ENCODE assay signal across 8 cellular contexts in genomic region chr16:30761427-30761927, GRCh38. TPM values are rescaled to one million over a fixed set of nuclear protein-coding genes. Genes with fewer than 3 reads are reported as not detected.
DNase-seq lines count a peak whose midpoint lies in the region; ATAC-seq and TF ChIP-seq lines count a peak whose summit lies in the region.

No MANE protein-coding gene starts in this region.

- H3K4ac ChIP-seq in trophoblast cell (ENCODE audit: low read depth, low read length) = no peak overlapping the region

- no peaks in the 10 kb centered on the region for H4K20me1 ChIP-seq in OCI-LY1 (ENCODE audit: insufficient read depth, low read length)

- no peaks in the 10 kb centered on the region for H3K9me3 Mint-ChIP-seq in activated T-cell treated with anti-CD3 and anti-CD28 coated beads, Interleukin-2, amount 50 U/mL, for 4 hours

- WGBS in trophoblast cell (ENCODE audit: extremely low coverage, insufficient coverage, insufficient read length) = no CpG with 5 or more reads among the region's 64 CpGs

- H3K27me3 ChIP-seq in OCI-LY1 (ENCODE audit: insufficient read depth, low read length) = no peaks in the 10 kb centered on the region
- no peaks in the 10 kb centered on the region for H3K27me3 ChIP-seq in trophoblast cell (ENCODE audit: insufficient read depth, low read length)

- peaks cover 63% of the 10 kb centered on the region for H3K36me3 ChIP-seq in OCI-LY1 (ENCODE audit: insufficient read depth, low read length)
- H3K36me3 ChIP-seq in trophoblast cell (ENCODE audit: control insufficient read depth in 1 of 2, insufficient read depth in 2 of 2, low read length in 2 of 2) = peaks cover 58 to 67% of the 10 kb centered on the region in 2 experiments

- H3K18ac ChIP-seq in trophoblast cell (ENCODE audit: low read length) = peak overlapping the region; percentile 28

- DNase-seq in A172 (ENCODE audit: low spot score) = peak; percentile 38
- DNase-seq in activated T-cell treated with anti-CD3 and anti-CD28 coated beads, Interleukin-2, amount 50 U/mL, for 4 hours = peak; percentile 21
- DNase-seq in germinal center (ENCODE audit: low spot score) = peak; percentile 75
- DNase-seq in trophoblast cell = peak; percentile 11 to 40
- no peak for DNase-seq in hepatic stellate cell (ENCODE audit: low spot score)

- no peaks in the 10 kb centered on the region for H3K9me2 ChIP-seq in OCI-LY1 (ENCODE audit: low read depth, low read length)

- no peaks in the 10 kb centered on the region for H3F3A ChIP-seq in OCI-LY1 (ENCODE audit: insufficient read depth, low read length)

- peak overlapping the region; percentile 52 for H4K91ac ChIP-seq in trophoblast cell (ENCODE audit: low read depth, low read length)

- H3K4me1 ChIP-seq in OCI-LY1 (ENCODE audit: insufficient read depth, low read length, severe bottlenecking) (peaks cover 37% of the 10 kb centered on the region), trophoblast cell (ENCODE audit: control insufficient read depth in 1 of 2, insufficient read depth in 2 of 2, low read length in 2 of 2) (peaks cover 13 to 16% of the 10 kb centered on the region in 2 experiments)

- no peaks in the 10 kb centered on the region for H3K27me3 Mint-ChIP-seq in activated T-cell treated with anti-CD3 and anti-CD28 coated beads, Interleukin-2, amount 50 U/mL, for 4 hours (ENCODE audit: low read depth)

- H2BK120ac ChIP-seq in trophoblast cell (ENCODE audit: insufficient read depth, low read length, poor library complexity) = no peak overlapping the region

- peaks cover 23% of the 10 kb centered on the region for H3K4me1 Mint-ChIP-seq in activated T-cell treated with anti-CD3 and anti-CD28 coated beads, Interleukin-2, amount 50 U/mL, for 4 hours (ENCODE audit: low read depth)

- H2AFZ ChIP-seq in OCI-LY1 (ENCODE audit: low read length) = no peak overlapping the region
- peak overlapping the region; percentile 91 for H2AFZ ChIP-seq in trophoblast cell (ENCODE audit: insufficient read depth, low read length, poor library complexity)

- H3K9me3 ChIP-seq in OCI-LY1 (ENCODE audit: low read length) = no peaks in the 10 kb centered on the region
- H3K9me3 ChIP-seq in trophoblast cell (ENCODE audit: insufficient read depth, low read depth, low read length) = no peaks in the 10 kb centered on the region

- no peak overlapping the region for H3K23ac ChIP-seq in trophoblast cell (ENCODE audit: low read length)

- H3K4me3 ChIP-seq in OCI-LY1 (ENCODE audit: low read depth, low read length, poor library complexity, severe bottlenecking) = peak overlapping the region; percentile 84
- peak overlapping the region; percentile 82 for H3K4me3 ChIP-seq in trophoblast cell (ENCODE audit: low read depth, low read length)

- H3K36me3 Mint-ChIP-seq in activated T-cell treated with anti-CD3 and anti-CD28 coated beads, Interleukin-2, amount 50 U/mL, for 4 hours (ENCODE audit: insufficient read depth) = peaks cover 22% of the 10 kb centered on the region

- no peak for TF ChIP-seq CTCF in OCI-LY1 (IDR thresholded peaks at IDR 0.05; ENCODE audit: low read length)

- no peak overlapping the region for H2BK12ac ChIP-seq in trophoblast cell (ENCODE audit: low read length)

- H3K79me2 ChIP-seq in OCI-LY1 (ENCODE audit: insufficient read depth, low read length) (no peaks in the 10 kb centered on the region; the same call in 1 of the 2 replicates), trophoblast cell (ENCODE audit: control insufficient read depth, insufficient read depth, low read length, poor library complexity) (peaks cover 15% of the 10 kb centered on the region)

- H3K27ac ChIP-seq in OCI-LY1 (ENCODE audit: low read depth, low read length, poor library complexity, severe bottlenecking) (peak overlapping the region; percentile 76), trophoblast cell (ENCODE audit: low read depth, low read length) (peak overlapping the region; percentile 20)

- peak overlapping the region; percentile 41 for H4K8ac ChIP-seq in trophoblast cell (ENCODE audit: low read depth, low read length)

- H2BK5ac ChIP-seq in trophoblast cell (ENCODE audit: low read depth, low read length, poor library complexity) = no peak overlapping the region

- H2AK5ac ChIP-seq in trophoblast cell (ENCODE audit: low read length) = no peak overlapping the region

- peak overlapping the region; percentile 24 for H3K14ac ChIP-seq in trophoblast cell (ENCODE audit: low read length)

- H3K9ac ChIP-seq in OCI-LY1 (ENCODE audit: low read length) = peak overlapping the region; percentile 76
- H3K9ac ChIP-seq in trophoblast cell (ENCODE audit: low read length) = peak overlapping the region; percentile 62

- no peak overlapping the region for H4K12ac ChIP-seq in trophoblast cell (ENCODE audit: low read depth, low read length)

- H3K4me2 ChIP-seq in OCI-LY1 (ENCODE audit: low read length) = peak overlapping the region; percentile 90
- H3K4me2 ChIP-seq in trophoblast cell (ENCODE audit: low read length) = peak overlapping the region; percentile 95

- peak; percentile 10 for ATAC-seq in GM18520 (IDR thresholded peaks at IDR 0.05; ENCODE audit: unreplicated experiment)
- ATAC-seq in HG03097 (IDR thresholded peaks at IDR 0.05; ENCODE audit: low FRiP score, unreplicated experiment) = peak; percentile 21
- ATAC-seq in activated T-cell treated with anti-CD3 and anti-CD28 coated beads, Interleukin-2, amount 50 U/mL, for 4 hours = peak; percentile 51 to 52

- peak overlapping the region; percentile 94 for H3K4me3 Mint-ChIP-seq in activated T-cell treated with anti-CD3 and anti-CD28 coated beads, Interleukin-2, amount 50 U/mL, for 4 hours

- H3K79me1 ChIP-seq in trophoblast cell (ENCODE audit: low read length) = peaks cover 10% of the 10 kb centered on the region

RNA-seq across cellular contexts. Expression of gene CFAP119, which starts 0.4 kb away (rescaled TPM):
- 6.5 and 10.5 TPM in 2 replicates for total RNA-seq in A172 (2014; rRNA removed; shearing (Covaris generic))
- 1 to 10 TPM; 2.8 to 4.7 (median 4.3) TPM for total RNA-seq in activated T-cell treated with anti-CD3 and anti-CD28 coated beads, Interleukin-2, amount 50 U/mL, for 4 hours
- 3.3 and 3.5 TPM in 2 replicates for polyA plus RNA-seq in trophoblast cell (2013)

RNA-seq across cellular contexts. Expression of gene RNF40, which starts 0.6 kb away (rescaled TPM):
- total RNA-seq in A172 (2014; rRNA removed; shearing (Covaris generic)) = 105 and 107 TPM in 2 replicates
- total RNA-seq in activated T-cell treated with anti-CD3 and anti-CD28 coated beads, Interleukin-2, amount 50 U/mL, for 4 hours = 100 to 1,000 TPM; 111 to 115 (median 113) TPM
- 47.8 and 52.9 TPM in 2 replicates for polyA plus RNA-seq in trophoblast cell (2013)

RNA-seq across cellular contexts. Expression of gene PHKG2, which starts 13.3 kb away (rescaled TPM):
- 57.7 and 61.5 TPM in 2 replicates for total RNA-seq in A172 (2014; rRNA removed; shearing (Covaris generic))
- total RNA-seq in activated T-cell treated with anti-CD3 and anti-CD28 coated beads, Interleukin-2, amount 50 U/mL, for 4 hours = 10 to 100 TPM; 31.1 to 34.5 (median 31.9) TPM
- 109 and 119 TPM in 2 replicates for polyA plus RNA-seq in trophoblast cell (2013)

RNA-seq across cellular contexts. Expression of gene ZNF629, which starts 25.5 kb away (rescaled TPM):
- total RNA-seq in A172 (2014; rRNA removed; shearing (Covaris generic)) = 20.5 and 20.8 TPM in 2 replicates
- 1 to 10 TPM; 5.3 to 7.0 (median 7.0) TPM for total RNA-seq in activated T-cell treated with anti-CD3 and anti-CD28 coated beads, Interleukin-2, amount 50 U/mL, for 4 hours
- polyA plus RNA-seq in trophoblast cell (2013) = 10.5 and 10.7 TPM in 2 replicates
